Comparison of ENCODE assay signal across 1 cellular context in the genomic region with DNA sequence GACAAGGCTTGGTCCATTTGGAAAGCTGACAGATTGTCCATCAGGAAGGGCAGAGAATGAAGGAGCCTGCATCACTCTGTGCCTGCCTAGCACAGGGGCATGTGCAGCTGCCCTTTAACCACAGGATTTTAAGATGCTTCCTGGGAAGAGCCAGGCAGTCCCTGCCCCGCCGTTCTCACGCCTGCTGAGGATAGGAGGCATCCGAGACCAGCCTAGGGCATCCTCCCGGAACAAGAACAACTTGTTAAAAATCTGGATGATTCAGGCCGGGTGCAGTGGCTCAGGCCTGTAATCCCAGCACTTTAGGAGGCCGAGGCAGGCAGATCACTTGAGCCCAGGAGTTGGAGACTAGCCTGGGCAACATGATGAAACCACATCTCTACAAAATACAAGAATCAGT.
TF ChIP-seq lines count a peak whose summit lies in the region.

No MANE protein-coding gene starts in this region.

TF ChIP-seq in H1, 55 proteins besides CTCF, POLR2A, EP300 and RAD21:
- TF ChIP-seq TAF1 (IDR thresholded peaks at IDR 0.05; ENCODE audit: low read depth, low read length) (no peak), JUN (IDR thresholded peaks at IDR 0.05; ENCODE audit: low read depth, low read length) (no peak), CBX8 (IDR thresholded peaks at IDR 0.05; ENCODE audit: borderline replicate concordance, low read depth, low read length) (no peak), ASH2L (IDR thresholded peaks at IDR 0.05; ENCODE audit: low read length) (no peak), RBBP5 (IDR thresholded peaks at IDR 0.05; ENCODE audit: borderline replicate concordance, low read depth, low read length) (no peak), GTF2F1 (IDR thresholded peaks at IDR 0.05; ENCODE audit: borderline replicate concordance, low read depth, low read length) (no peak), SP2 (IDR thresholded peaks at IDR 0.05; ENCODE audit: low read length) (no peak), KDM4A (IDR thresholded peaks at IDR 0.05; ENCODE audit: low read depth, low read length, severe bottlenecking) (no peak), CHD1 (IDR thresholded peaks at IDR 0.05; ENCODE audit: low read depth, low read length) (no peak), BRCA1 (IDR thresholded peaks at IDR 0.05; ENCODE audit: low read depth, low read length) (no peak), PHF8 (conservative IDR thresholded peaks at IDR 0.05; ENCODE audit: low read depth, low read length) (no peak), NRF1 (IDR thresholded peaks at IDR 0.05; ENCODE audit: low read depth, low read length) (no peak), FOSL1 (IDR thresholded peaks at IDR 0.05; ENCODE audit: insufficient read depth, low read depth, low read length) (no peak), CEBPB (IDR thresholded peaks at IDR 0.05; ENCODE audit: low read depth, low read length) (no peak), KDM5A (IDR thresholded peaks at IDR 0.05; ENCODE audit: low read length) (no peak), EZH2 (IDR thresholded peaks at IDR 0.05; ENCODE audit: low read depth, low read length, severe bottlenecking) (no peak), POLR2AphosphoS5 (IDR thresholded peaks at IDR 0.05; ENCODE audit: low read depth, low read length) (no peak)
- TF ChIP-seq, protein P1, sequence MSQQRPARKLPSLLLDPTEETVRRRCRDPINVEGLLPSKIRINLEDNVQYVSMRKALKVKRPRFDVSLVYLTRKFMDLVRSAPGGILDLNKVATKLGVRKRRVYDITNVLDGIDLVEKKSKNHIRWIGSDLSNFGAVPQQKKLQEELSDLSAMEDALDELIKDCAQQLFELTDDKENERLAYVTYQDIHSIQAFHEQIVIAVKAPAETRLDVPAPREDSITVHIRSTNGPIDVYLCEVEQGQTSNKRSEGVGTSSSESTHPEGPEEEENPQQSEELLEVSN (IDR thresholded peaks at IDR 0.05): no peak
